Comparison of ENCODE assay signal across 13 cellular contexts in genomic region chr13:101579291-101579802, GRCh38.
A peak's percentile ranks its signal among the peaks of the same experiment; 100 is the strongest.
DNase-seq lines count a peak whose midpoint lies in the region; ATAC-seq, FAIRE-seq and TF ChIP-seq lines count a peak whose summit lies in the region.
"Had no signal": no experiment of that assay in that cellular context is flagged by ENCODE, and none has a peak within 500 bp of the region (broad histone marks: within the 10 kb centered on the region; RNA-seq: fewer than 3 reads in every experiment).

No MANE protein-coding gene starts in this region.

- H3K36me3 ChIP-seq in IMR-90 (ENCODE audit: control insufficient read depth, insufficient read depth, low read length): no peaks in the 10 kb centered on the region
- no peaks in the 10 kb centered on the region for H3K36me3 ChIP-seq in hepatocyte (replicated peaks; ENCODE audit: insufficient read depth, low read depth)
- H3K36me3 ChIP-seq: heart left ventricle had no signal

- H3K9ac ChIP-seq in IMR-90 (ENCODE audit: low read depth, low read length): no peak overlapping the region

- no TSS peak for BruUV-seq in IMR-90 (replicated peaks; lab: Mats Ljungman, UMichigan)

- peak overlapping the region; percentile 24 for H2BK5ac ChIP-seq in IMR-90 (ENCODE audit: low read depth, low read length, poor library complexity, severe bottlenecking)

- no peaks in the 10 kb centered on the region for H4K20me1 ChIP-seq in IMR-90 (ENCODE audit: insufficient read depth, low read length)
- no peaks in the 10 kb centered on the region for H4K20me1 ChIP-seq in hepatocyte (ENCODE audit: insufficient read depth, poor library complexity, severe bottlenecking)

- no peak overlapping the region for H2AK9ac ChIP-seq in IMR-90 (replicated peaks; ENCODE audit: low read depth, low read length, poor library complexity)

- intact Hi-C loops in IMR-90 (cut with micrococcal nuclease): no loop called here
- intact Hi-C loops in Right ventricle myocardium superior (cut with DNase I): no loop called here

- no peak overlapping the region for H3K56ac ChIP-seq in IMR-90 (ENCODE audit: extremely low read depth, insufficient read depth, low read length)

- TF ChIP-seq RAD21 in IMR-90 (IDR thresholded peaks at IDR 0.05; ENCODE audit: low read length): no peak

- no CpG with 5 or more reads among the region's 4 CpGs for WGBS in IMR-90 (ENCODE audit: extremely low coverage in 2 of 2, insufficient read length in 1 of 2), 2 experiments
- WGBS in hepatocyte (ENCODE audit: low lambda C conversion rate, missing lambda C conversion rate): 24% methylated on average over 4 of the region's 4 CpGs

- H3K14ac ChIP-seq in IMR-90 (replicated peaks; ENCODE audit: low read depth, low read length): no peak overlapping the region

- H4K8ac ChIP-seq in IMR-90 (ENCODE audit: low read depth in 2 of 2, low read length in 2 of 2): no peak overlapping the region

- H2AFZ ChIP-seq in IMR-90 (replicated peaks; ENCODE audit: low read length, poor library complexity): no peak overlapping the region
- H2AFZ ChIP-seq in hepatocyte: no peak overlapping the region

- no peaks in the 10 kb centered on the region for H3K9me3 ChIP-seq in IMR-90 (ENCODE audit: control insufficient read depth, insufficient read depth, low read length)
- H3K9me3 ChIP-seq in hepatocyte (ENCODE audit: low read depth): no peaks in the 10 kb centered on the region
- H3K9me3 ChIP-seq: heart left ventricle had no signal

- CTCF ChIA-PET in IMR-90 (lab: Yijun Ruan, JAX): no interaction called here
- CTCF ChIA-PET in HEK293T (lab: Yijun Ruan, JAX): no interaction called here

- no peak overlapping the region for H3K18ac ChIP-seq in IMR-90 (ENCODE audit: low read depth, low read length)

- H3K79me2 ChIP-seq in hepatocyte: no peaks in the 10 kb centered on the region

- H2AK5ac ChIP-seq in IMR-90 (ENCODE audit: low read depth, low read length): no peak overlapping the region

- no peaks in the 10 kb centered on the region for H3K79me1 ChIP-seq in IMR-90 (ENCODE audit: low read depth in 1 of 2, low read length in 2 of 2)

- no peak overlapping the region for H2BK15ac ChIP-seq in IMR-90 (ENCODE audit: low read depth, low read length)

- DNase-seq in A172 (ENCODE audit: low spot score) (peak; percentile 41), IMR-90 (peak; percentile 60), amniotic epithelial cell (ENCODE audit: low read depth) (peak; percentile 89), hepatocyte (ENCODE audit: low spot score) (peak; percentile 19), HEK293T (ENCODE audit: extremely low spot score) (no peak), ecto neural progenitor cell (ENCODE audit: low spot score) (no peak), HTR-8/SVneo (ENCODE audit: insufficient read length, low spot score) (no peak), Right ventricle myocardium superior (no peak)
- DNase-seq: activated T-cell treated with anti-CD3 and anti-CD28 coated beads, Interleukin-2, amount 50 U/mL, for 4 hours; AML-193; H7; heart left ventricle; RPMI8226 had no signal

- 0 out of 2 replicates have a peak overlapping the region, but pooled peaks have one; percentile 8 for H2BK120ac ChIP-seq in IMR-90 (ENCODE audit: low read depth, low read length)

- peak overlapping the region; percentile 21; the same call in 1 of the 2 replicates for H2BK20ac ChIP-seq in IMR-90 (ENCODE audit: low read depth, low read length)

- H3K4me3 ChIP-seq in IMR-90 (ENCODE audit: insufficient read depth, low read depth, low read length) (no peak overlapping the region), hepatocyte (no peak overlapping the region)
- H3K4me3 ChIP-seq: heart left ventricle had no signal

- H3K27me3 ChIP-seq in IMR-90 (ENCODE audit: control insufficient read depth, insufficient read depth, low read length) (no peaks in the 10 kb centered on the region), hepatocyte (no peaks in the 10 kb centered on the region)
- H3K27me3 ChIP-seq: heart left ventricle had no signal

- H3K23ac ChIP-seq in IMR-90 (ENCODE audit: low read depth, low read length): 0 out of 2 replicates have a peak overlapping the region, but pooled peaks have one; percentile 31

- no peak for FAIRE-seq in HTR-8/SVneo (lab: Jason Lieb, UNC)

- H4K91ac ChIP-seq in IMR-90 (ENCODE audit: insufficient read depth, low read depth, low read length): no peak overlapping the region

- ATAC-seq in IMR-90 (ENCODE audit: low read depth): peak; percentile 49
- no peak for ATAC-seq in Right ventricle myocardium superior (ENCODE audit: poor library complexity)
- ATAC-seq: activated T-cell treated with anti-CD3 and anti-CD28 coated beads, Interleukin-2, amount 50 U/mL, for 4 hours; heart left ventricle had no signal

- H3K4me2 ChIP-seq in IMR-90 (ENCODE audit: low read depth, low read length) (peak overlapping the region; percentile 25), hepatocyte (no peak overlapping the region)

- no peak overlapping the region for H4K5ac ChIP-seq in IMR-90 (ENCODE audit: low read depth, low read length)

- peak overlapping the region; percentile 31; the same call in 1 of the 2 replicates for H3K4ac ChIP-seq in IMR-90 (ENCODE audit: low read depth, low read length)

- H3K9me2 ChIP-seq in hepatocyte (replicated peaks; ENCODE audit: insufficient read depth): no peaks in the 10 kb centered on the region

- dilution Hi-C loops in IMR-90 (cut with HindIII; ENCODE audit: low sequenced_read_pairs, unreplicated experiment): no loop called here

- H3K4me1 ChIP-seq in IMR-90 (ENCODE audit: control insufficient read depth, insufficient read depth, low read length) (peaks cover 7% of the 10 kb centered on the region), hepatocyte (ENCODE audit: insufficient read depth) (no peaks in the 10 kb centered on the region)
- H3K4me1 ChIP-seq: heart left ventricle had no signal

- POLR2A ChIA-PET in IMR-90 (lab: Charles Lee; ENCODE audit: unreplicated experiment): no interaction called here
- POLR2A ChIA-PET in HEK293T (lab: Yijun Ruan, JAX): no interaction called here

- H3K9me1 ChIP-seq in IMR-90 (ENCODE audit: insufficient read depth, low read length): peaks cover 5% of the 10 kb centered on the region; the same call in 1 of the 2 replicates

- in situ Hi-C loops in IMR-90 (cut with MboI; ENCODE audit: low sequenced_read_pairs): no loop called here

- H3K27ac ChIP-seq in IMR-90 (ENCODE audit: insufficient read depth, low read length): no peak overlapping the region
- no peak overlapping the region for H3K27ac ChIP-seq in hepatocyte
- H3K27ac ChIP-seq: heart left ventricle had no signal

- no peak for TF ChIP-seq POLR2A in IMR-90 (IDR thresholded peaks at IDR 0.05; ENCODE audit: low read depth, low read length)

- TF ChIP-seq CTCF in IMR-90 (conservative IDR thresholded peaks at IDR 0.05; ENCODE audit: low read depth, low read length) (no peak), hepatocyte (IDR thresholded peaks at IDR 0.05; ENCODE audit: poor library complexity) (no peak)

TF ChIP-seq in IMR-90, 13 proteins besides CTCF, POLR2A, EP300 and RAD21 (continues in another document):
- TF ChIP-seq ELK1 (IDR thresholded peaks at IDR 0.05; ENCODE audit: borderline replicate concordance, low read depth, low read length) (no peak), RFX5 (IDR thresholded peaks at IDR 0.05; ENCODE audit: low read depth, low read length) (no peak), MAZ (IDR thresholded peaks at IDR 0.05; ENCODE audit: borderline replicate concordance, low read depth, low read length) (no peak), MXI1 (IDR thresholded peaks at IDR 0.05; ENCODE audit: borderline replicate concordance, low read depth, low read length) (no peak), RCOR1 (IDR thresholded peaks at IDR 0.05; ENCODE audit: insufficient replicate concordance, low read length) (no peak), CHD1 (IDR thresholded peaks at IDR 0.05; ENCODE audit: low read depth, low read length) (no peak), CEBPB (IDR thresholded peaks at IDR 0.05; ENCODE audit: low read depth, low read length) (no peak), BHLHE40 (IDR thresholded peaks at IDR 0.05; ENCODE audit: low read depth, low read length) (no peak), MAFK (IDR thresholded peaks at IDR 0.05; ENCODE audit: low read depth, low read length) (no peak), SMC3 (IDR thresholded peaks at IDR 0.05; ENCODE audit: low read depth, low read length) (no peak), NFE2L2 (IDR thresholded peaks at IDR 0.05; ENCODE audit: low read depth, low read length) (no peak)

TF ChIP-seq in HEK293T, 16 proteins besides CTCF, POLR2A, EP300 and RAD21:
- TF ChIP-seq FOXA1 (IDR thresholded peaks at IDR 0.05) (no peak), SUZ12 (IDR thresholded peaks at IDR 0.05) (no peak), PKNOX1 (IDR thresholded peaks at IDR 0.05) (no peak), L3MBTL2 (conservative IDR thresholded peaks at IDR 0.05) (no peak), ELF4 (IDR thresholded peaks at IDR 0.05) (no peak), CTBP1 (IDR thresholded peaks at IDR 0.05; ENCODE audit: borderline replicate concordance) (no peak), FOXM1 (IDR thresholded peaks at IDR 0.05; ENCODE audit: borderline replicate concordance) (no peak), TARDBP (IDR thresholded peaks at IDR 0.05) (no peak), ARNT (IDR thresholded peaks at IDR 0.05) (no peak), FOXK2 (IDR thresholded peaks at IDR 0.05) (no peak), HDGF (IDR thresholded peaks at IDR 0.05; ENCODE audit: borderline replicate concordance) (no peak)
TF ChIP-seq in HEK293T: peak in this region for 0.

Comparison
In these comparisons a context has a peak if more than half of its experiments do, and no peak if none do; other contexts are left out.
1. DNase-seq: peak in A172 (single experiment), IMR-90 (single experiment), amniotic epithelial cell (single experiment) and hepatocyte (single experiment); none in HEK293T (single experiment), ecto neural progenitor cell (single experiment), HTR-8/SVneo (single experiment) and Right ventricle myocardium superior (single experiment).